ENCODE assay signal across 8 cellular contexts in genomic region chr2:73987948-73988700, GRCh38. TPM values are rescaled to one million over a fixed set of nuclear protein-coding genes. Genes with fewer than 3 reads are reported as not detected.
DNase-seq lines count a peak whose midpoint lies in the region; ATAC-seq and TF ChIP-seq lines count a peak whose summit lies in the region.

No MANE protein-coding gene starts in this region.

- no peak overlapping the region for H3K27ac ChIP-seq in KMS-11

- H4K20me1 ChIP-seq in KMS-11 (ENCODE audit: insufficient read depth) = no peaks in the 10 kb centered on the region

- H3K4me3 Mint-ChIP-seq in central memory CD8-positive, alpha-beta T cell = peak overlapping the region; percentile 88
- peak overlapping the region; percentile 89 for H3K4me3 Mint-ChIP-seq in natural killer cell

- H3K4me1 ChIP-seq in BE2C (no peaks in the 10 kb centered on the region), KMS-11 (ENCODE audit: low read depth, poor library complexity, severe bottlenecking) (peaks cover 40% of the 10 kb centered on the region)

- H3K79me2 ChIP-seq in KMS-11 (ENCODE audit: insufficient read depth, low read depth) = peaks cover 65% of the 10 kb centered on the region

- no peak overlapping the region for H3K9ac ChIP-seq in KMS-11

- no peaks in the 10 kb centered on the region for H3K9me3 ChIP-seq in BE2C

- no peak overlapping the region for H3K27ac Mint-ChIP-seq in central memory CD8-positive, alpha-beta T cell (ENCODE audit: low read depth)
- H3K27ac Mint-ChIP-seq in natural killer cell = peak overlapping the region; percentile 14 to 84

- H3K4me2 ChIP-seq in KMS-11 = peak overlapping the region; percentile 98

- H3K36me3 Mint-ChIP-seq in central memory CD8-positive, alpha-beta T cell (ENCODE audit: insufficient read depth) = peaks cover 19% of the 10 kb centered on the region
- no peaks in the 10 kb centered on the region for H3K36me3 Mint-ChIP-seq in natural killer cell

- no peak for TF ChIP-seq CTCF in BE2C (IDR thresholded peaks at IDR 0.05; ENCODE audit: low read depth, low read length)
- no peak for TF ChIP-seq CTCF in KMS-11 (conservative IDR thresholded peaks at IDR 0.05; ENCODE audit: low read depth, low read length)
- no peak for TF ChIP-seq CTCF in natural killer cell (IDR thresholded peaks at IDR 0.05)

- DNase-seq in BE2C (no peak), natural killer cell (no peak), DMS153 treated with DMSO at 0.1 percent for 48 hours (lab: John Stamatoyannopoulos, UW; ENCODE audit: unreplicated experiment) (no peak)
- DNase-seq in central memory CD8-positive, alpha-beta T cell (ENCODE audit: low spot score in 2 of 2) = no peak
- no peak for DNase-seq in stimulated activated CD4-positive, alpha-beta T cell treated with anti-CD3 and anti-CD28 coated beads, Interleukin-4, amount 100 ng/mL, for 4 hours

- H3K4me3 ChIP-seq in BE2C (ENCODE audit: low read depth, low read length) (peak overlapping the region; percentile 62), KMS-11 (IDR thresholded peaks at IDR 0.05; ENCODE audit: insufficient read depth, low read depth, low read length) (peak overlapping the region; percentile 30)

- no peak for ATAC-seq in central memory CD8-positive, alpha-beta T cell (replicated peaks; ENCODE audit: extremely low read depth, poor library complexity, severe bottlenecking)
- ATAC-seq in natural killer cell (no peak), GM18519 (IDR thresholded peaks at IDR 0.05; ENCODE audit: low FRiP score, unreplicated experiment) (no peak), HG03520 (IDR thresholded peaks at IDR 0.05; ENCODE audit: unreplicated experiment) (no peak)

- no peaks in the 10 kb centered on the region for H3K27me3 Mint-ChIP-seq in central memory CD8-positive, alpha-beta T cell
- no peaks in the 10 kb centered on the region for H3K27me3 Mint-ChIP-seq in natural killer cell (ENCODE audit: low read depth in 2 of 2)

- peaks cover 66% of the 10 kb centered on the region for H3K4me1 Mint-ChIP-seq in central memory CD8-positive, alpha-beta T cell
- H3K4me1 Mint-ChIP-seq in natural killer cell = peaks cover 54 to 69% of the 10 kb centered on the region in 2 donors

- H3K9me3 Mint-ChIP-seq in central memory CD8-positive, alpha-beta T cell = no peaks in the 10 kb centered on the region
- H3K9me3 Mint-ChIP-seq in natural killer cell = no peaks in the 10 kb centered on the region

- H3K27me3 ChIP-seq in BE2C (no peaks in the 10 kb centered on the region), KMS-11 (ENCODE audit: insufficient read depth, low read depth) (no peaks in the 10 kb centered on the region)

- no peak overlapping the region for H2AFZ ChIP-seq in KMS-11 (ENCODE audit: low read depth)

- intact Hi-C loops in natural killer cell (cut with micrococcal nuclease) = loop anchor here (2.0 to 10.0 kb wide), 3 partner anchors 13 to 157 kb away; partner anchors contain the start of gene BOLA3

- peaks cover 15% of the 10 kb centered on the region for H3K36me3 ChIP-seq in BE2C
- H3K36me3 ChIP-seq in KMS-11 (ENCODE audit: insufficient read depth) = no peaks in the 10 kb centered on the region

RNA-seq across cellular contexts. Expression of gene TET3, which starts 3.4 kb away (rescaled TPM):
- 14.6 TPM for polyA plus RNA-seq in BE2C (2012; ENCODE audit: insufficient read depth, insufficient read length, low read depth)
- total RNA-seq in natural killer cell = 10 to 100 TPM; 40.0 to 47.9 (median 45.3) TPM
